8 cellular contexts compared by ENCODE assay signal in genomic region chr22:30425327-30425615, GRCh38.
DNase-seq lines count a peak whose midpoint lies in the region; ATAC-seq and TF ChIP-seq lines count a peak whose summit lies in the region.

No MANE protein-coding gene starts in this region.

- TF ChIP-seq POLR2A in NB4 (IDR thresholded peaks at IDR 0.05; ENCODE audit: extremely low read depth, insufficient read length): no peak

- H3K36me3 ChIP-seq in BLaER1: peaks cover 42% of the 10 kb centered on the region

- no peak for ATAC-seq in effector memory CD8-positive, alpha-beta T cell (replicated peaks)

- peak overlapping the region; percentile 88 for H3K4me2 ChIP-seq in BLaER1

- TF ChIP-seq CTCF in NB4 (IDR thresholded peaks at IDR 0.05; ENCODE audit: low read depth, low read length): no peak
- TF ChIP-seq CTCF in nephron progenitor cell (IDR thresholded peaks at IDR 0.05): no peak

- no peaks in the 10 kb centered on the region for H3K27me3 ChIP-seq in BLaER1

- peak overlapping the region; percentile 92 to 93 for H3K4me3 Mint-ChIP-seq in effector memory CD8-positive, alpha-beta T cell
- H3K4me3 Mint-ChIP-seq in nephron progenitor cell: peak overlapping the region; percentile 91

- peaks cover 51% of the 10 kb centered on the region for H3K4me1 ChIP-seq in BLaER1

- no peaks in the 10 kb centered on the region for H3K27me3 Mint-ChIP-seq in effector memory CD8-positive, alpha-beta T cell
- H3K27me3 Mint-ChIP-seq in nephron progenitor cell (ENCODE audit: low read depth, poor library complexity): peaks cover 10% of the 10 kb centered on the region

- H3K9me3 ChIP-seq in BLaER1: no peaks in the 10 kb centered on the region

- DNase-seq in NB4 (ENCODE audit: low read depth) (no peak), nephron progenitor cell (no peak), SW480 (ENCODE audit: low spot score) (no peak), head of caudate nucleus (no peak), NCI-H446 treated with DMSO at 0.1 percent for 48 hours (lab: John Stamatoyannopoulos, UW) (no peak), nucleus accumbens (lab: John Stamatoyannopoulos, UW) (no peak)
- DNase-seq in effector memory CD8-positive, alpha-beta T cell: no peak

- peak overlapping the region; percentile 89 for H3K9ac ChIP-seq in BLaER1

- H3K27ac Mint-ChIP-seq in effector memory CD8-positive, alpha-beta T cell: peak overlapping the region; percentile 97
- H3K27ac Mint-ChIP-seq in nephron progenitor cell: peak overlapping the region; percentile 13

- intact Hi-C loops in head of caudate nucleus (cut with DNase I): loop anchor here (5.0 to 10.0 kb wide), 2 partner anchors 38 to 160 kb away; partner anchors contain the start of gene RNF215

- peaks cover 20% of the 10 kb centered on the region for H4K20me1 ChIP-seq in BLaER1

- peak overlapping the region; percentile 96 for H3K4me3 ChIP-seq in BLaER1
- H3K4me3 ChIP-seq in NB4 (ENCODE audit: low read depth, low read length): peak overlapping the region; percentile 72

- peak overlapping the region; percentile 88 for H3K27ac ChIP-seq in BLaER1

- H3K36me3 Mint-ChIP-seq in effector memory CD8-positive, alpha-beta T cell (ENCODE audit: insufficient read depth): peaks cover 37% of the 10 kb centered on the region
- peaks cover 22% of the 10 kb centered on the region for H3K36me3 Mint-ChIP-seq in nephron progenitor cell (ENCODE audit: low read depth)

- H3K4me1 Mint-ChIP-seq in effector memory CD8-positive, alpha-beta T cell (ENCODE audit: low read depth in 2 of 2): peaks cover 42 to 44% of the 10 kb centered on the region in 2 donors
- peaks cover 51% of the 10 kb centered on the region for H3K4me1 Mint-ChIP-seq in nephron progenitor cell

- H3K9me3 Mint-ChIP-seq in effector memory CD8-positive, alpha-beta T cell: no peaks in the 10 kb centered on the region
- H3K9me3 Mint-ChIP-seq in nephron progenitor cell: no peaks in the 10 kb centered on the region
